10 cellular contexts compared by ENCODE assay signal in genomic region chr17:56292010-56292409, GRCh38.
A peak's percentile ranks its signal among the peaks of the same experiment; 100 is the strongest.
DNase-seq lines count a peak whose midpoint lies in the region; ATAC-seq and TF ChIP-seq lines count a peak whose summit lies in the region.
"Had no signal": no experiment of that assay in that cellular context is flagged by ENCODE, and none has a peak within 500 bp of the region (broad histone marks: within the 10 kb centered on the region; RNA-seq: fewer than 3 reads in every experiment).

No MANE protein-coding gene starts in this region.

- DNase-seq in H4 (ENCODE audit: low spot score) (peak; percentile 21), T1000 (lab: John Stamatoyannopoulos, UW) (peak; percentile 35), fibroblast of the aortic adventitia (ENCODE audit: low read depth) (peak; percentile 76), thoracic aorta (ENCODE audit: low spot score) (no peak), DMS153 (lab: John Stamatoyannopoulos, UW) (no peak), middle frontal gyrus (ENCODE audit: extremely low spot score, low spot score) (no peak)
- DNase-seq: NCI-H2171, retina had no signal

- H3K4me1 ChIP-seq in thoracic aorta (ENCODE audit: control insufficient read depth in 1 of 2, low read depth in 2 of 2): peaks cover 0 to 4% of the 10 kb centered on the region in 2 donors

- H3K4me3 ChIP-seq in fibroblast of the aortic adventitia (ENCODE audit: low read depth, low read length) (no peak overlapping the region), thoracic aorta (no peak overlapping the region)
- H3K4me3 ChIP-seq: ascending aorta had no signal

- no peak for TF ChIP-seq CTCF in fibroblast of the aortic adventitia (IDR thresholded peaks at IDR 0.05; ENCODE audit: insufficient read depth, low read length)
- no peak for TF ChIP-seq CTCF in thoracic aorta (IDR thresholded peaks at IDR 0.05)

- no peak overlapping the region for H3K27ac ChIP-seq in thoracic aorta
- H3K27ac ChIP-seq: ascending aorta had no signal

- H3K9me3 ChIP-seq in thoracic aorta: no peaks in the 10 kb centered on the region
- H3K9me3 ChIP-seq: ascending aorta had no signal

- no peaks in the 10 kb centered on the region for H3K36me3 ChIP-seq in thoracic aorta
- H3K36me3 ChIP-seq: ascending aorta had no signal

- no peaks in the 10 kb centered on the region for H3K27me3 ChIP-seq in thoracic aorta (replicated peaks; ENCODE audit: insufficient read depth)
- H3K27me3 ChIP-seq: ascending aorta had no signal

- ATAC-seq in thoracic aorta (ENCODE audit: insufficient number of reproducible peaks, low FRiP score, low read depth) (peak; percentile 27), HG02938 (IDR thresholded peaks at IDR 0.05; ENCODE audit: unreplicated experiment) (no peak)

Comparison
In these comparisons a context has a peak if more than half of its experiments do, and no peak if none do; other contexts are left out.
1. DNase-seq: peak in H4 (single experiment), T1000 (single experiment) and fibroblast of the aortic adventitia (single experiment); none in thoracic aorta (single experiment), DMS153 (single experiment) and middle frontal gyrus (single experiment).